In the genomic region with DNA sequence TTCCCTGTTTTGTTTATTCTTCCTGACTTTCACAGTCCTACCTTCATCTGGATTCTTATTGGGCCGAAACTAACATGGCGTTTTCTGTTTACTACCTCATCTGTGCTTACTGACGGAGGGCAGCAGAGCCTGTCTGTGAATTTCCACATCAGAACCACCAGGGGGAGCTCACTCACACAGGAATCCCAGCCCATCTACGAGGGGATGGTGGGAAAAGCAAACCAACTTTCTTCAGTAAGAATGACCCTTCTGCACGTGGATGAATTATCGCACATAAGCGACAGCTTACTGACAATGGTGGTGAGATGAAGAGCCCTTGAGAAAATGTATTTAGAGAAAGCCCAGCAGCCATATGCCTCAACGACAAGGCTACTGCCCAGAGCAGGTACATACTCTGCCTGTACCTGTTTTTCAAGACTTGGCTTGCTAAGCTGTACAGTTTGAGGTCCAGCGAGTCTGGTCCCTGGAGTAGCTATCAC, we compare ENCODE assay signal across 8 cellular contexts. TPM values are rescaled to one million over a fixed set of nuclear protein-coding genes. Genes with fewer than 3 reads are reported as not detected.
DNase-seq lines count a peak whose midpoint lies in the region; ATAC-seq and TF ChIP-seq lines count a peak whose summit lies in the region.

No MANE protein-coding gene starts in this region.

- H3K9me3 ChIP-seq in MG63 (no peaks in the 10 kb centered on the region), SJCRH30 (replicated peaks) (no peaks in the 10 kb centered on the region)

- no peak overlapping the region for H3K27ac Mint-ChIP-seq in type B pancreatic cell

- H3K27me3 ChIP-seq in MG63 (no peaks in the 10 kb centered on the region), SJCRH30 (no peaks in the 10 kb centered on the region)

- no peaks in the 10 kb centered on the region for H3K4me1 Mint-ChIP-seq in type B pancreatic cell (ENCODE audit: unreplicated experiment)

- peaks cover 13% of the 10 kb centered on the region for H3K36me3 Mint-ChIP-seq in type B pancreatic cell

- no peaks in the 10 kb centered on the region for H3K9me3 Mint-ChIP-seq in type B pancreatic cell

- TF ChIP-seq CTCF in omental fat pad (IDR thresholded peaks at IDR 0.05) (peak in 2 of 3 donors; percentile 33 to 74), type B pancreatic cell (conservative IDR thresholded peaks at IDR 0.05) (peak; percentile 93)

- H3K4me3 Mint-ChIP-seq in type B pancreatic cell = no peak overlapping the region

- ATAC-seq in GM19438 (IDR thresholded peaks at IDR 0.05; ENCODE audit: low read depth, unreplicated experiment) (peak; percentile 74), omental fat pad (ENCODE audit: low FRiP score) (peak; percentile 92)

- peak in 11 of 14 donors; percentile 6 to 72 (median 31) for DNase-seq in C1 segment of cervical spinal cord (lab: John Stamatoyannopoulos, UW)
- peak; percentile 42 for DNase-seq in MG63
- DNase-seq in SJCRH30 = peak; percentile 58 to 84
- peak; percentile 35 for DNase-seq in activated effector memory CD4-positive, alpha-beta T cell treated with Interleukin-2 at 50 U/mL for 16 hours
- DNase-seq in foreskin melanocyte = peak; percentile 66
- no peak for DNase-seq in omental fat pad (ENCODE audit: low spot score)
- DNase-seq in type B pancreatic cell (ENCODE audit: extremely low spot score, unreplicated experiment) = no peak

- H3K27me3 Mint-ChIP-seq in type B pancreatic cell = no peaks in the 10 kb centered on the region

- H3K27ac ChIP-seq in SJCRH30 = no peak overlapping the region

- no peak overlapping the region for H3K4me3 ChIP-seq in MG63
- no peak overlapping the region for H3K4me3 ChIP-seq in SJCRH30

- H3K36me3 ChIP-seq in MG63 = peaks cover 11% of the 10 kb centered on the region
- no peaks in the 10 kb centered on the region for H3K36me3 ChIP-seq in SJCRH30

- H3K4me1 ChIP-seq in SJCRH30 = no peaks in the 10 kb centered on the region

RNA-seq across cellular contexts. Expression of a gene that starts 42.5 kb away (rescaled TPM):
- not detected in 2 replicates for total RNA-seq in MG63 (2014; rRNA removed; shearing (Covaris generic); ENCODE audit: low replicate concordance)
- 0.06 TPM in 1 of 2 replicates, not detected in the other for total RNA-seq in SJCRH30 (2014; rRNA removed; shearing (Covaris generic))
- total RNA-seq in omental fat pad (under 1 TPM in 2 of 4 donors, not detected in 2; 0.24 to 0.37 TPM), type B pancreatic cell (ENCODE audit: low replicate concordance) (12.4 and 29.9 TPM in 2 replicates)

RNA-seq across cellular contexts. Expression of a gene that starts 47.3 kb away (rescaled TPM):
- total RNA-seq in MG63 (2014; rRNA removed; shearing (Covaris generic); ENCODE audit: low replicate concordance) = 20.5 and 31.6 TPM in 2 replicates
- total RNA-seq in SJCRH30 (2014; rRNA removed; shearing (Covaris generic)) = 10.7 and 11.0 TPM in 2 replicates
- total RNA-seq in omental fat pad = 10 to 100 TPM; 20.1 to 25.0 (median 22.8) TPM
- 21.7 and 26.7 TPM in 2 replicates for total RNA-seq in type B pancreatic cell (ENCODE audit: low replicate concordance)

RNA-seq across cellular contexts. Expression of a gene that starts 57.9 kb away (rescaled TPM):
- 0.72 and 5.0 TPM in 2 replicates for total RNA-seq in MG63 (2014; rRNA removed; shearing (Covaris generic); ENCODE audit: low replicate concordance)
- 1.8 and 2.1 TPM in 2 replicates for total RNA-seq in SJCRH30 (2014; rRNA removed; shearing (Covaris generic))
- total RNA-seq in omental fat pad = 1 to 10 TPM in 1 of 4 donors, not detected in 3; 1.6 TPM
- 0.90 and 1.4 TPM in 2 replicates for total RNA-seq in type B pancreatic cell (ENCODE audit: low replicate concordance)

Comparison
In these comparisons a context has a peak if more than half of its experiments do, and no peak if none do; other contexts are left out.
1. DNase-seq: peak in C1 segment of cervical spinal cord (11 of 14), MG63 (single experiment), SJCRH30 (2 of 2), activated effector memory CD4-positive, alpha-beta T cell treated with Interleukin-2 at 50 U/mL for 16 hours (single experiment) and foreskin melanocyte (single experiment); none in omental fat pad (single experiment) and type B pancreatic cell (single experiment).